In genomic region chr4:163107754-163108153, GRCh38 we compare ENCODE assay signal across 9 cellular contexts. TPM values are rescaled to one million over a fixed set of nuclear protein-coding genes. Genes with fewer than 3 reads are reported as not detected.
DNase-seq lines count a peak whose midpoint lies in the region; ATAC-seq and TF ChIP-seq lines count a peak whose summit lies in the region.
"Had no signal": no experiment of that assay in that cellular context is flagged by ENCODE, and none has a peak within 500 bp of the region (broad histone marks: within the 10 kb centered on the region; RNA-seq: fewer than 3 reads in every experiment).

No MANE protein-coding gene starts in this region.

- no peaks in the 10 kb centered on the region for H3K36me3 ChIP-seq in psoas muscle (ENCODE audit: insufficient read depth in 1 of 2, low read depth in 1 of 2)

- WGBS in psoas muscle, 3 donors, result 94 to 96% (median 95%) methylated on average over 2 of the region's 2 CpGs

- no peaks in the 10 kb centered on the region for H3K4me1 ChIP-seq in psoas muscle
- H3K4me1 ChIP-seq: testis had no signal

- TF ChIP-seq CTCF in astrocyte of the cerebellum (IDR thresholded peaks at IDR 0.05; ENCODE audit: low read depth, low read length, missing control alignments) (no peak), psoas muscle (IDR thresholded peaks at IDR 0.05) (peak; percentile 19)

- intact Hi-C loops in psoas muscle (cut with DNase I), result loop anchor here in 1 of 2 donors (5.0 kb wide), 1 partner anchor 225 kb away; the partner anchor contains the start of gene NPY1R

- ATAC-seq in GM18909 (IDR thresholded peaks at IDR 0.05; ENCODE audit: poor library complexity, unreplicated experiment) (peak; percentile 55), HG03439 (IDR thresholded peaks at IDR 0.05; ENCODE audit: unreplicated experiment) (peak; percentile 44), psoas muscle (no peak)

- no peaks in the 10 kb centered on the region for H3K27me3 ChIP-seq in psoas muscle (ENCODE audit: insufficient read depth in 3 of 3, low read length in 2 of 3)
- H3K27me3 ChIP-seq: testis had no signal

- in situ Hi-C loops in astrocyte of the cerebellum (cut with HindIII; ENCODE audit: low sequenced_read_pairs), result no loop called here

- H3K9me3 ChIP-seq in psoas muscle, result no peaks in the 10 kb centered on the region
- H3K9me3 ChIP-seq: testis had no signal

- H3K4me3 ChIP-seq in astrocyte of the cerebellum (ENCODE audit: low read depth, low read length), result no peak overlapping the region
- H3K4me3 ChIP-seq in psoas muscle, result no peak overlapping the region
- H3K4me3 ChIP-seq: testis had no signal

- DNase-seq in astrocyte of the cerebellum (ENCODE audit: low read depth), result peak; percentile 16
- DNase-seq in psoas muscle, result no peak
- no peak for DNase-seq in NOMO-1 treated with DMSO at 0.1 percent for 48 hours (lab: John Stamatoyannopoulos, UW; ENCODE audit: unreplicated experiment)
- DNase-seq in epidermal melanocyte (ENCODE audit: insufficient read length, low spot score), result no peak
- no peak for DNase-seq in DMS114 treated with DMSO at 0.1 percent for 48 hours (lab: John Stamatoyannopoulos, UW; ENCODE audit: unreplicated experiment)
- no peak for DNase-seq in NCI-H774 (lab: John Stamatoyannopoulos, UW)
- DNase-seq: testis had no signal

- H3K27ac ChIP-seq in psoas muscle, result no peak overlapping the region
- H3K27ac ChIP-seq: testis had no signal

RNA-seq across cellular contexts. Expression of gene NAF1, which starts 58.9 kb away (rescaled TPM):
- total RNA-seq in psoas muscle, result 10 to 100 TPM; 16.8 to 28.1 (median 20.6) TPM
- 10 to 100 TPM in 1 of 3 donors, 1 to 10 TPM in 2; 7.0 to 11.3 (median 8.4) TPM for polyA plus RNA-seq in psoas muscle

Comparison
In these comparisons a context has a peak if more than half of its experiments do, and no peak if none do; other contexts are left out.
1. ATAC-seq: peak in GM18909 (single experiment) and HG03439 (single experiment); none in psoas muscle (0 of 4).